10 cellular contexts compared by ENCODE assay signal in genomic region chr13:99339736-99340392, GRCh38. TPM values are rescaled to one million over a fixed set of nuclear protein-coding genes. Genes with fewer than 3 reads are reported as not detected.
DNase-seq lines count a peak whose midpoint lies in the region; ATAC-seq, FAIRE-seq and TF ChIP-seq lines count a peak whose summit lies in the region.
"Had no signal": no experiment of that assay in that cellular context is flagged by ENCODE, and none has a peak within 500 bp of the region (broad histone marks: within the 10 kb centered on the region; RNA-seq: fewer than 3 reads in every experiment).

No MANE protein-coding gene starts in this region.

- no peaks in the 10 kb centered on the region for H3K9me3 ChIP-seq in prostate gland

- H3K36me3 ChIP-seq in bronchial epithelial cell (ENCODE audit: control insufficient read depth, insufficient read depth, low read length) = peaks cover 7% of the 10 kb centered on the region
- no peaks in the 10 kb centered on the region for H3K36me3 ChIP-seq in prostate gland

- no peak for FAIRE-seq in bronchial epithelial cell (lab: Jason Lieb, UNC)
- FAIRE-seq: A204.1 had no signal

- WGBS in prostate gland = 67% methylated on average over 8 of the region's 8 CpGs

- H3K4me3 ChIP-seq in bronchial epithelial cell (ENCODE audit: low read depth, low read length) = no peak overlapping the region
- H3K4me3 ChIP-seq in prostate gland = no peak overlapping the region

- TF ChIP-seq POLR2A in prostate gland (IDR thresholded peaks at IDR 0.05) = no peak

- DNase-seq in SIG-M5 treated with dmso at 0.1 percent for 504 hours (lab: John Stamatoyannopoulos, UW; ENCODE audit: unreplicated experiment) = peak; percentile 3
- DNase-seq in SIG-M5 (lab: John Stamatoyannopoulos, UW) = no peak
- peak in 3 of 5 donors; percentile 55 to 59 (median 58) for DNase-seq in T-helper 1 cell
- peak; percentile 22 for DNase-seq in bronchial epithelial cell (ENCODE audit: low read depth)
- peak; percentile 51 for DNase-seq in prostate gland (ENCODE audit: low spot score)
- DNase-seq in foreskin melanocyte = no peak
- no peak for DNase-seq in HT-29 (ENCODE audit: low spot score)
- DNase-seq: nephron progenitor cell had no signal

- no peaks in the 10 kb centered on the region for H3K27me3 ChIP-seq in bronchial epithelial cell (ENCODE audit: control insufficient read depth, insufficient read depth, low read length)
- H3K27me3 ChIP-seq in prostate gland (replicated peaks; ENCODE audit: insufficient read depth) = no peaks in the 10 kb centered on the region

- no peaks in the 10 kb centered on the region for H3K4me1 ChIP-seq in prostate gland (replicated peaks)

- no peak for ATAC-seq in GM18867 (IDR thresholded peaks at IDR 0.05; ENCODE audit: unreplicated experiment)

- intact Hi-C loops in prostate gland (cut with DNase I) = no loop called here

- no peak overlapping the region for H3K27ac ChIP-seq in prostate gland

- TF ChIP-seq CTCF in bronchial epithelial cell (IDR thresholded peaks at IDR 0.05; ENCODE audit: insufficient read depth, low read length, severe bottlenecking) (no peak), prostate gland (IDR thresholded peaks at IDR 0.05) (no peak)

RNA-seq across cellular contexts. Expression of gene GPR183, which starts 32.7 kb away (rescaled TPM):
- total RNA-seq in bronchial epithelial cell (0.13 TPM in 1 of 2 replicates, not detected in the other), prostate gland (1 to 10 TPM; 2.6 to 3.8 TPM)
- not detected in 2 replicates for total RNA-seq in HT-29 (2014; rRNA removed; shearing (Covaris generic))

Comparison
In these comparisons a context has a peak if more than half of its experiments do, and no peak if none do; other contexts are left out.
1. DNase-seq: peak in SIG-M5 treated with dmso at 0.1 percent for 504 hours (single experiment), T-helper 1 cell (3 of 5), bronchial epithelial cell (single experiment) and prostate gland (single experiment); none in SIG-M5 (single experiment), foreskin melanocyte (single experiment) and HT-29 (single experiment).